In genomic region chr20:33211817-33212424, GRCh38 we compare ENCODE assay signal across 9 cellular contexts. TPM values are rescaled to one million over a fixed set of nuclear protein-coding genes. Genes with fewer than 3 reads are reported as not detected.
DNase-seq lines count a peak whose midpoint lies in the region; ATAC-seq, FAIRE-seq and TF ChIP-seq lines count a peak whose summit lies in the region.
"Had no signal": no experiment of that assay in that cellular context is flagged by ENCODE, and none has a peak within 500 bp of the region (broad histone marks: within the 10 kb centered on the region; RNA-seq: fewer than 3 reads in every experiment).

No MANE protein-coding gene starts in this region.

- FAIRE-seq in GM12892 (lab: Jason Lieb, UNC) = no peak
- FAIRE-seq: frontal cortex had no signal

- no peak overlapping the region for H3K27ac Mint-ChIP-seq in activated CD4-positive, alpha-beta T cell treated with anti-CD3 and anti-CD28 coated beads, Interleukin-2, amount 10 ng/mL, durations not matched to agents 24 days and 14 days

- H3K36me3 Mint-ChIP-seq in activated CD4-positive, alpha-beta T cell treated with anti-CD3 and anti-CD28 coated beads, Interleukin-2, amount 10 ng/mL, durations not matched to agents 24 days and 14 days (ENCODE audit: low read depth) = no peaks in the 10 kb centered on the region

- H3K4me3 Mint-ChIP-seq in activated CD4-positive, alpha-beta T cell treated with anti-CD3 and anti-CD28 coated beads, Interleukin-2, amount 10 ng/mL, durations not matched to agents 24 days and 14 days = no peak overlapping the region

- ATAC-seq in GM21619 (IDR thresholded peaks at IDR 0.05; ENCODE audit: unreplicated experiment) = no peak

- intact Hi-C loops in activated CD4-positive, alpha-beta T cell treated with anti-CD3 and anti-CD28 coated beads, Interleukin-2, amount 10 ng/mL, durations not matched to agents 24 days and 14 days (cut with micrococcal nuclease) = no loop called here

- DNase-seq in AG10803 (ENCODE audit: low read depth) (peak; percentile 53), GM12892 (ENCODE audit: insufficient read length) (peak; percentile 27), NCI-H2171 (lab: John Stamatoyannopoulos, UW) (peak; percentile 49), glomerular visceral epithelial cell (ENCODE audit: extremely low spot score) (peak; percentile 32), SKM-1 treated with dmso at 0.1 percent for 144 hours (lab: John Stamatoyannopoulos, UW; ENCODE audit: unreplicated experiment) (no peak)
- DNase-seq in activated CD4-positive, alpha-beta T cell treated with anti-CD3 and anti-CD28 coated beads, Interleukin-2, amount 10 ng/mL, durations not matched to agents 24 days and 14 days = peak; percentile 73
- peak; percentile 10 for DNase-seq in stimulated activated CD4-positive, alpha-beta T cell treated with anti-CD3 and anti-CD28 coated beads, Interleukin-1b, Interleukin-23, amount 100 ng/mL, for 48 hours

- H3K9me3 Mint-ChIP-seq in activated CD4-positive, alpha-beta T cell treated with anti-CD3 and anti-CD28 coated beads, Interleukin-2, amount 10 ng/mL, durations not matched to agents 24 days and 14 days = no peaks in the 10 kb centered on the region

- H3K4me1 Mint-ChIP-seq in activated CD4-positive, alpha-beta T cell treated with anti-CD3 and anti-CD28 coated beads, Interleukin-2, amount 10 ng/mL, durations not matched to agents 24 days and 14 days = no peaks in the 10 kb centered on the region

- H3K4me3 ChIP-seq in AG10803 (ENCODE audit: low read length) = no peak overlapping the region

- peaks cover 9% of the 10 kb centered on the region for H3K27me3 Mint-ChIP-seq in activated CD4-positive, alpha-beta T cell treated with anti-CD3 and anti-CD28 coated beads, Interleukin-2, amount 10 ng/mL, durations not matched to agents 24 days and 14 days

- peak; percentile 55 for TF ChIP-seq CTCF in AG10803 (conservative IDR thresholded peaks at IDR 0.05; ENCODE audit: low read length)

- TF ChIP-seq POLR2A in GM12892 (IDR thresholded peaks at IDR 0.05; ENCODE audit: low read depth, low read length) = no peak

RNA-seq across cellular contexts. Expression of gene BPIFA3, which starts 5.2 kb away (rescaled TPM):
- not detected for polyA plus RNA-seq in GM12892 (2012; ENCODE audit: missing spikeins)
- total RNA-seq in activated CD4-positive, alpha-beta T cell treated with anti-CD3 and anti-CD28 coated beads, Interleukin-2, amount 10 ng/mL, durations not matched to agents 24 days and 14 days = not detected in 2 replicates
- total RNA-seq: frontal cortex had no signal

RNA-seq across cellular contexts. Expression of gene BPIFA1, which starts 23.9 kb away (rescaled TPM):
- not detected for polyA plus RNA-seq in GM12892 (2012; ENCODE audit: missing spikeins)
- total RNA-seq in activated CD4-positive, alpha-beta T cell treated with anti-CD3 and anti-CD28 coated beads, Interleukin-2, amount 10 ng/mL, durations not matched to agents 24 days and 14 days = not detected in 2 replicates
- total RNA-seq: frontal cortex had no signal

RNA-seq across cellular contexts. Expression of gene BPIFA2, which starts 44.0 kb away (rescaled TPM):
- not detected for polyA plus RNA-seq in GM12892 (2012; ENCODE audit: missing spikeins)
- not detected in 2 replicates for total RNA-seq in activated CD4-positive, alpha-beta T cell treated with anti-CD3 and anti-CD28 coated beads, Interleukin-2, amount 10 ng/mL, durations not matched to agents 24 days and 14 days
- total RNA-seq: frontal cortex had no signal
